In the genomic region with DNA sequence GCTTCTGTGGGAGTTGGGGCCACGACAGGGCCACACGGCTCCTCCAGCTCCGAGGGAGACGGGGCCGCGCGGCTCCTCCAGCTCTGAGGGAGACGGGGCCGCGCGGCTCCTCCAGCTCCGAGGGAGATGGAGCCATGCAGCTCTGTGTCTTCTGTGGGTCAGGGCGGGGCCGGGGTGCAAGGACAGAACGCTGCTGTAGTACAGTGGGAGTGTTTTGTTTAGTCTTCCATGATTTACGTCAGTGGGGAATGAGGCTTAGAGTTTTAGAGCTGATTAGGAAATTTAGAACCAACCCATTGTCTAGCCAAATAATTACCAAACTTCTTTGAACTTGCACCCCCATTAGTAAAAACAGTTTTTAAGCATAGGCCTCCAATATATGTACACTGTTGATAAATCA, we compare ENCODE assay signal across 1 cellular context.
TF ChIP-seq lines count a peak whose summit lies in the region.

No MANE protein-coding gene starts in this region.

TF ChIP-seq in K562, 482 proteins besides CTCF, POLR2A, EP300 and RAD21 (continued from another document):
- TF ChIP-seq E2F6 (IDR thresholded peaks at IDR 0.05; ENCODE audit: borderline replicate concordance in 1 of 2, extremely low read depth in 1 of 2, insufficient read depth in 1 of 2, insufficient read length in 1 of 2, low read depth in 1 of 2, low read length in 1 of 2, poor library complexity in 1 of 2, severe bottlenecking in 1 of 2) (no peak), FOSL1 (tag; conservative IDR thresholded peaks at IDR 0.05) (peak; percentile 22; the same call in 1 of the 2 replicates), MEIS2 (IDR thresholded peaks at IDR 0.05; ENCODE audit: partially characterized antibody) (peak; percentile 8)
TF ChIP-seq in K562: peak in this region for 2.
